ENCODE assay signal across 6 cellular contexts in genomic region chr12:51195841-51196240, GRCh38.
"Had no signal": no experiment of that assay in that cellular context is flagged by ENCODE, and none has a peak within 500 bp of the region (broad histone marks: within the 10 kb centered on the region; RNA-seq: fewer than 3 reads in every experiment).

No MANE protein-coding gene starts in this region.

- ATAC-seq: GM23338, HCT116, K562 had no signal

- H3K4me2 ChIP-seq: GM23338 had no signal

- H3K4me3 ChIP-seq: GM23338, HAP-1, K562 had no signal

- H2AFZ ChIP-seq: GM23338 had no signal

- DNase-seq: HFFc6, IMR-90 had no signal

- H3K4me1 ChIP-seq: HAP-1 had no signal

- H3K9me3 ChIP-seq: HAP-1 had no signal
